1 cellular context compared by ENCODE assay signal in the genomic region with DNA sequence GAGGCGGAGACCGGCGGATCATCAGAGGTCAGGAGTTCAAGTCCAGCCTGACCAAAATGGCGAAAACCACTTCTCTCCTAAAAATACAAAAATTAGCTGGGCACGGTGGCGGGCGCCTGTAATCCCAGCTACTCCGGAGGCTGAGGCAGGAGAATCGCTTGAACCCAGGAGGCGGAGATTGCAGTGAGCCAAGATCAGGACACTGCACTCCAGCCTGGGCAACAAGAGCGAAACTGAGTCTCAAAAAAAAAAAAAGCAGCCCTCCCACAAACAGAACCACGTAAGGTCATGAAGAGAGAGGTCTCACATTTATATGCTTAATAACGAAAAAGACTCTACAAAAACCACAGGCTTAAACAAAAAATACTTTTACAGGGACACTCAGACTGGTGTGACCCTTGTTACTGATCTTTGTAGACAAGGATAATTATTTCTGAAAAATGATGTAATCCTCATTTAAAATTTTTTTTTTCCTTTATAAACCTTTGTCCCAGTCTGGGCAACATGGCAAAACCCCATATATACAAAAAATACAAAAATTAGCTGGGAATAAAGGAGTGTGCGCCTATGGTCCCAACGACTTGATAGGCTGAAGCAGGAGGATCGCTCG.
TF ChIP-seq lines count a peak whose summit lies in the region.

No MANE protein-coding gene starts in this region.

TF ChIP-seq in HepG2, 621 proteins besides CTCF, POLR2A, EP300 and RAD21 (continued from another document and continues in another):
- TF ChIP-seq, protein P1, sequence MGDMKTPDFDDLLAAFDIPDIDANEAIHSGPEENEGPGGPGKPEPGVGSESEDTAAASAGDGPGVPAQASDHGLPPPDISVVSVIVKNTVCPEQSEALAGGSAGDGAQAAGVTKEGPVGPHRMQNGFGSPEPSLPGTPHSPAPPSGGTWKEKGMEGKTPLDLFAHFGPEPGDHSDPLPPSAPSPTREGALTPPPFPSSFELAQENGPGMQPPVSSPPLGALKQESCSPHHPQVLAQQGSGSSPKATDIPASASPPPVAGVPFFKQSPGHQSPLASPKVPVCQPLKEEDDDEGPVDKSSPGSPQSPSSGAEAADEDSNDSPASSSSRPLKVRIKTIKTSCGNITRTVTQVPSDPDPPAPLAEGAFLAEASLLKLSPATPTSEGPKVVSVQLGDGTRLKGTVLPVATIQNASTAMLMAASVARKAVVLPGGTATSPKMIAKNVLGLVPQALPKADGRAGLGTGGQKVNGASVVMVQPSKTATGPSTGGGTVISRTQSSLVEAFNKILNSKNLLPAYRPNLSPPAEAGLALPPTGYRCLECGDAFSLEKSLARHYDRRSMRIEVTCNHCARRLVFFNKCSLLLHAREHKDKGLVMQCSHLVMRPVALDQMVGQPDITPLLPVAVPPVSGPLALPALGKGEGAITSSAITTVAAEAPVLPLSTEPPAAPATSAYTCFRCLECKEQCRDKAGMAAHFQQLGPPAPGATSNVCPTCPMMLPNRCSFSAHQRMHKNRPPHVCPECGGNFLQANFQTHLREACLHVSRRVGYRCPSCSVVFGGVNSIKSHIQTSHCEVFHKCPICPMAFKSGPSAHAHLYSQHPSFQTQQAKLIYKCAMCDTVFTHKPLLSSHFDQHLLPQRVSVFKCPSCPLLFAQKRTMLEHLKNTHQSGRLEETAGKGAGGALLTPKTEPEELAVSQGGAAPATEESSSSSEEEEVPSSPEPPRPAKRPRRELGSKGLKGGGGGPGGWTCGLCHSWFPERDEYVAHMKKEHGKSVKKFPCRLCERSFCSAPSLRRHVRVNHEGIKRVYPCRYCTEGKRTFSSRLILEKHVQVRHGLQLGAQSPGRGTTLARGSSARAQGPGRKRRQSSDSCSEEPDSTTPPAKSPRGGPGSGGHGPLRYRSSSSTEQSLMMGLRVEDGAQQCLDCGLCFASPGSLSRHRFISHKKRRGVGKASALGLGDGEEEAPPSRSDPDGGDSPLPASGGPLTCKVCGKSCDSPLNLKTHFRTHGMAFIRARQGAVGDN (CRISPR knock-in tag; IDR thresholded peaks at IDR 0.05): no peak
- TF ChIP-seq, protein P2, sequence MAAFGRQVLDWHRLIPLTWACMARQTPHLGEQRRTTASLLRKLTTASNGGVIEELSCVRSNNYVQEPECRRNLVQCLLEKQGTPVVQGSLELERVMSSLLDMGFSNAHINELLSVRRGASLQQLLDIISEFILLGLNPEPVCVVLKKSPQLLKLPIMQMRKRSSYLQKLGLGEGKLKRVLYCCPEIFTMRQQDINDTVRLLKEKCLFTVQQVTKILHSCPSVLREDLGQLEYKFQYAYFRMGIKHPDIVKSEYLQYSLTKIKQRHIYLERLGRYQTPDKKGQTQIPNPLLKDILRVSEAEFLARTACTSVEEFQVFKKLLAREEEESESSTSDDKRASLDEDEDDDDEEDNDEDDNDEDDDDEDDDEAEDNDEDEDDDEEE (CRISPR knock-in tag; IDR thresholded peaks at IDR 0.05): peak; percentile 6; the same call in 1 of the 2 replicates
- TF ChIP-seq KLF6 (CRISPR knock-in tag; IDR thresholded peaks at IDR 0.05) (no peak), WIZ (CRISPR knock-in tag; IDR thresholded peaks at IDR 0.05) (no peak; the same call in 1 of the 2 replicates), ZNF772 (CRISPR knock-in tag; IDR thresholded peaks at IDR 0.05) (no peak), SRF (IDR thresholded peaks at IDR 0.05; ENCODE audit: low read depth, low read length) (no peak), SATB2 (CRISPR knock-in tag; IDR thresholded peaks at IDR 0.05) (no peak), FOXM1 (CRISPR knock-in tag; IDR thresholded peaks at IDR 0.05) (no peak), KDM3A (CRISPR knock-in tag; IDR thresholded peaks at IDR 0.05; ENCODE audit: low read depth) (no peak), ZC3H13 (CRISPR knock-in tag; IDR thresholded peaks at IDR 0.05) (no peak), ZNF556 (CRISPR knock-in tag; IDR thresholded peaks at IDR 0.05; ENCODE audit: borderline replicate concordance) (no peak), CHD4 (IDR thresholded peaks at IDR 0.05; ENCODE audit: borderline replicate concordance, low read length) (no peak), ZNF230 (CRISPR knock-in tag; IDR thresholded peaks at IDR 0.05) (no peak), PITX1 (CRISPR knock-in tag; IDR thresholded peaks at IDR 0.05) (0 out of 2 replicates have a peak, but pooled peaks have one; percentile 71), TEAD2 (CRISPR knock-in tag; IDR thresholded peaks at IDR 0.05) (no peak), NFE2L1 (CRISPR knock-in tag; IDR thresholded peaks at IDR 0.05; ENCODE audit: borderline replicate concordance) (no peak), CREM (IDR thresholded peaks at IDR 0.05) (no peak), CREM (CRISPR knock-in tag; IDR thresholded peaks at IDR 0.05) (no peak), DPF2 (CRISPR knock-in tag; IDR thresholded peaks at IDR 0.05; ENCODE audit: borderline replicate concordance, low read depth) (no peak), ZBTB20 (CRISPR knock-in tag; IDR thresholded peaks at IDR 0.05; ENCODE audit: borderline replicate concordance, low read depth) (no peak), GATA4 (IDR thresholded peaks at IDR 0.05; ENCODE audit: borderline replicate concordance, low read depth) (no peak), CENPX (CRISPR knock-in tag; IDR thresholded peaks at IDR 0.05) (no peak), KLF13 (CRISPR knock-in tag; IDR thresholded peaks at IDR 0.05) (no peak), RFX5 (IDR thresholded peaks at IDR 0.05; ENCODE audit: low read depth, low read length) (no peak), GFI1 (CRISPR knock-in tag; IDR thresholded peaks at IDR 0.05; ENCODE audit: borderline replicate concordance) (no peak; the same call in 1 of the 2 replicates), RBAK (CRISPR knock-in tag; IDR thresholded peaks at IDR 0.05) (peak; percentile 15; the same call in 1 of the 2 replicates), NPAS2 (CRISPR knock-in tag; IDR thresholded peaks at IDR 0.05; ENCODE audit: borderline replicate concordance) (no peak), JUNB (CRISPR knock-in tag; IDR thresholded peaks at IDR 0.05; ENCODE audit: borderline replicate concordance) (no peak)
- TF ChIP-seq, protein P3, sequence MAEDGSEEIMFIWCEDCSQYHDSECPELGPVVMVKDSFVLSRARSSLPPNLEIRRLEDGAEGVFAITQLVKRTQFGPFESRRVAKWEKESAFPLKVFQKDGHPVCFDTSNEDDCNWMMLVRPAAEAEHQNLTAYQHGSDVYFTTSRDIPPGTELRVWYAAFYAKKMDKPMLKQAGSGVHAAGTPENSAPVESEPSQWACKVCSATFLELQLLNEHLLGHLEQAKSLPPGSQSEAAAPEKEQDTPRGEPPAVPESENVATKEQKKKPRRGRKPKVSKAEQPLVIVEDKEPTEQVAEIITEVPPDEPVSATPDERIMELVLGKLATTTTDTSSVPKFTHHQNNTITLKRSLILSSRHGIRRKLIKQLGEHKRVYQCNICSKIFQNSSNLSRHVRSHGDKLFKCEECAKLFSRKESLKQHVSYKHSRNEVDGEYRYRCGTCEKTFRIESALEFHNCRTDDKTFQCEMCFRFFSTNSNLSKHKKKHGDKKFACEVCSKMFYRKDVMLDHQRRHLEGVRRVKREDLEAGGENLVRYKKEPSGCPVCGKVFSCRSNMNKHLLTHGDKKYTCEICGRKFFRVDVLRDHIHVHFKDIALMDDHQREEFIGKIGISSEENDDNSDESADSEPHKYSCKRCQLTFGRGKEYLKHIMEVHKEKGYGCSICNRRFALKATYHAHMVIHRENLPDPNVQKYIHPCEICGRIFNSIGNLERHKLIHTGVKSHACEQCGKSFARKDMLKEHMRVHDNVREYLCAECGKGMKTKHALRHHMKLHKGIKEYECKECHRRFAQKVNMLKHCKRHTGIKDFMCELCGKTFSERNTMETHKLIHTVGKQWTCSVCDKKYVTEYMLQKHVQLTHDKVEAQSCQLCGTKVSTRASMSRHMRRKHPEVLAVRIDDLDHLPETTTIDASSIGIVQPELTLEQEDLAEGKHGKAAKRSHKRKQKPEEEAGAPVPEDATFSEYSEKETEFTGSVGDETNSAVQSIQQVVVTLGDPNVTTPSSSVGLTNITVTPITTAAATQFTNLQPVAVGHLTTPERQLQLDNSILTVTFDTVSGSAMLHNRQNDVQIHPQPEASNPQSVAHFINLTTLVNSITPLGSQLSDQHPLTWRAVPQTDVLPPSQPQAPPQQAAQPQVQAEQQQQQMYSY (CRISPR knock-in tag; IDR thresholded peaks at IDR 0.05): no peak
- TF ChIP-seq, protein P4, sequence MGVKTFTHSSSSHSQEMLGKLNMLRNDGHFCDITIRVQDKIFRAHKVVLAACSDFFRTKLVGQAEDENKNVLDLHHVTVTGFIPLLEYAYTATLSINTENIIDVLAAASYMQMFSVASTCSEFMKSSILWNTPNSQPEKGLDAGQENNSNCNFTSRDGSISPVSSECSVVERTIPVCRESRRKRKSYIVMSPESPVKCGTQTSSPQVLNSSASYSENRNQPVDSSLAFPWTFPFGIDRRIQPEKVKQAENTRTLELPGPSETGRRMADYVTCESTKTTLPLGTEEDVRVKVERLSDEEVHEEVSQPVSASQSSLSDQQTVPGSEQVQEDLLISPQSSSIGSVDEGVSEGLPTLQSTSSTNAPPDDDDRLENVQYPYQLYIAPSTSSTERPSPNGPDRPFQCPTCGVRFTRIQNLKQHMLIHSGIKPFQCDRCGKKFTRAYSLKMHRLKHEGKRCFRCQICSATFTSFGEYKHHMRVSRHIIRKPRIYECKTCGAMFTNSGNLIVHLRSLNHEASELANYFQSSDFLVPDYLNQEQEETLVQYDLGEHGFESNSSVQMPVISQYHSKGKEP (CRISPR knock-in tag; IDR thresholded peaks at IDR 0.05): no peak
- TF ChIP-seq, protein P5, sequence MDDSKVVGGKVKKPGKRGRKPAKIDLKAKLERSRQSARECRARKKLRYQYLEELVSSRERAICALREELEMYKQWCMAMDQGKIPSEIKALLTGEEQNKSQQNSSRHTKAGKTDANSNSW (CRISPR knock-in tag; IDR thresholded peaks at IDR 0.05; ENCODE audit: borderline replicate concordance): no peak
- TF ChIP-seq, protein P6, sequence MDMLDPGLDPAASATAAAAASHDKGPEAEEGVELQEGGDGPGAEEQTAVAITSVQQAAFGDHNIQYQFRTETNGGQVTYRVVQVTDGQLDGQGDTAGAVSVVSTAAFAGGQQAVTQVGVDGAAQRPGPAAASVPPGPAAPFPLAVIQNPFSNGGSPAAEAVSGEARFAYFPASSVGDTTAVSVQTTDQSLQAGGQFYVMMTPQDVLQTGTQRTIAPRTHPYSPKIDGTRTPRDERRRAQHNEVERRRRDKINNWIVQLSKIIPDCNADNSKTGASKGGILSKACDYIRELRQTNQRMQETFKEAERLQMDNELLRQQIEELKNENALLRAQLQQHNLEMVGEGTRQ (IDR thresholded peaks at IDR 0.05; ENCODE audit: low read depth, low read length): no peak
- TF ChIP-seq, protein P6 (CRISPR knock-in tag; IDR thresholded peaks at IDR 0.05; ENCODE audit: borderline replicate concordance): no peak
- TF ChIP-seq, protein P7, sequence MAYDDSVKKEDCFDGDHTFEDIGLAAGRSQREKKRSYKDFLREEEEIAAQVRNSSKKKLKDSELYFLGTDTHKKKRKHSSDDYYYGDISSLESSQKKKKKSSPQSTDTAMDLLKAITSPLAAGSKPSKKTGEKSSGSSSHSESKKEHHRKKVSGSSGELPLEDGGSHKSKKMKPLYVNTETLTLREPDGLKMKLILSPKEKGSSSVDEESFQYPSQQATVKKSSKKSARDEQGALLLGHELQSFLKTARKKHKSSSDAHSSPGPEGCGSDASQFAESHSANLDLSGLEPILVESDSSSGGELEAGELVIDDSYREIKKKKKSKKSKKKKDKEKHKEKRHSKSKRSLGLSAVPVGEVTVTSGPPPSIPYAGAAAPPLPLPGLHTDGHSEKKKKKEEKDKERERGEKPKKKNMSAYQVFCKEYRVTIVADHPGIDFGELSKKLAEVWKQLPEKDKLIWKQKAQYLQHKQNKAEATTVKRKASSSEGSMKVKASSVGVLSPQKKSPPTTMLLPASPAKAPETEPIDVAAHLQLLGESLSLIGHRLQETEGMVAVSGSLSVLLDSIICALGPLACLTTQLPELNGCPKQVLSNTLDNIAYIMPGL (CRISPR knock-in tag; IDR thresholded peaks at IDR 0.05; ENCODE audit: borderline replicate concordance in 1 of 2, low read depth in 1 of 2): no peak
- TF ChIP-seq, protein P8, sequence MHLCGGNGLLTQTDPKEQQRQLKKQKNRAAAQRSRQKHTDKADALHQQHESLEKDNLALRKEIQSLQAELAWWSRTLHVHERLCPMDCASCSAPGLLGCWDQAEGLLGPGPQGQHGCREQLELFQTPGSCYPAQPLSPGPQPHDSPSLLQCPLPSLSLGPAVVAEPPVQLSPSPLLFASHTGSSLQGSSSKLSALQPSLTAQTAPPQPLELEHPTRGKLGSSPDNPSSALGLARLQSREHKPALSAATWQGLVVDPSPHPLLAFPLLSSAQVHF (CRISPR knock-in tag; IDR thresholded peaks at IDR 0.05): no peak
- TF ChIP-seq, protein P9, sequence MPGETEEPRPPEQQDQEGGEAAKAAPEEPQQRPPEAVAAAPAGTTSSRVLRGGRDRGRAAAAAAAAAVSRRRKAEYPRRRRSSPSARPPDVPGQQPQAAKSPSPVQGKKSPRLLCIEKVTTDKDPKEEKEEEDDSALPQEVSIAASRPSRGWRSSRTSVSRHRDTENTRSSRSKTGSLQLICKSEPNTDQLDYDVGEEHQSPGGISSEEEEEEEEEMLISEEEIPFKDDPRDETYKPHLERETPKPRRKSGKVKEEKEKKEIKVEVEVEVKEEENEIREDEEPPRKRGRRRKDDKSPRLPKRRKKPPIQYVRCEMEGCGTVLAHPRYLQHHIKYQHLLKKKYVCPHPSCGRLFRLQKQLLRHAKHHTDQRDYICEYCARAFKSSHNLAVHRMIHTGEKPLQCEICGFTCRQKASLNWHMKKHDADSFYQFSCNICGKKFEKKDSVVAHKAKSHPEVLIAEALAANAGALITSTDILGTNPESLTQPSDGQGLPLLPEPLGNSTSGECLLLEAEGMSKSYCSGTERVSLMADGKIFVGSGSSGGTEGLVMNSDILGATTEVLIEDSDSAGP (CRISPR knock-in tag; IDR thresholded peaks at IDR 0.05; ENCODE audit: borderline replicate concordance): no peak
- TF ChIP-seq, protein P10, sequence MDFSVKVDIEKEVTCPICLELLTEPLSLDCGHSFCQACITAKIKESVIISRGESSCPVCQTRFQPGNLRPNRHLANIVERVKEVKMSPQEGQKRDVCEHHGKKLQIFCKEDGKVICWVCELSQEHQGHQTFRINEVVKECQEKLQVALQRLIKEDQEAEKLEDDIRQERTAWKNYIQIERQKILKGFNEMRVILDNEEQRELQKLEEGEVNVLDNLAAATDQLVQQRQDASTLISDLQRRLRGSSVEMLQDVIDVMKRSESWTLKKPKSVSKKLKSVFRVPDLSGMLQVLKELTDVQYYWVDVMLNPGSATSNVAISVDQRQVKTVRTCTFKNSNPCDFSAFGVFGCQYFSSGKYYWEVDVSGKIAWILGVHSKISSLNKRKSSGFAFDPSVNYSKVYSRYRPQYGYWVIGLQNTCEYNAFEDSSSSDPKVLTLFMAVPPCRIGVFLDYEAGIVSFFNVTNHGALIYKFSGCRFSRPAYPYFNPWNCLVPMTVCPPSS (IDR thresholded peaks at IDR 0.05): no peak
